Comparison of ENCODE assay signal across 8 cellular contexts in the genomic region with DNA sequence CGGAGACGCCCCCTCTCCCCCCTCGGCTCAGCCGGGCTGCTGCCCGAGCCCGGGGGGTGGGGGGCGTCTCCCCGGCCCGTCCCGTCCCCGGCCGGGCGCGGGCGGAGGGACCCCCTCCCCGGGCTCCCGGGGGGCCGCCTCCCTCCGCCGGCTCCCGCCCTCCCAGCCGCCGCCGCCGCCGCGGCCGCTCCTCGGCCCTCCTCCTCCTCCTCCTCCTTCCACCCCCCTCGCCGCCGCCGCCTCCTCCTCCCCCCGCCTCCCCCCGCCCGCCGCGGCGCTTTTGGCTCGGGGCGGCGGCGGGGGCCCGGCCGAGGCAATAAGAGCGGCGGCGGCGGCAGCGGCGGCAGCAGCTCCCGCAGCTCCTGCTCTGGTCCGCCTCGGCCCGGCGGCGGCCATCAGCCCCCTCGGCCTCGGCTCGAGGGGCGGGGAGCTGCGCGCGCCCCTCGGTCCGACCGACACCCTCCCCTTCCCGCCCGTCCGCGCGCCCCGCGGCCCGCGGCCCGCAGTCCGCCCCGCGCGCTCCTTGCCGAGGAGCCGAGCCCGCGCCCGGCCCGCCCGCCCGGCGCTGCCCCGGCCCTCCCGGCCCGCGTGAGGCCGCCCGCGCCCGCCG. TPM values are rescaled to one million over a fixed set of nuclear protein-coding genes. Genes with fewer than 3 reads are reported as not detected.
DNase-seq lines count a peak whose midpoint lies in the region; FAIRE-seq and TF ChIP-seq lines count a peak whose summit lies in the region.

No MANE protein-coding gene starts in this region.

- H3K36me3 Mint-ChIP-seq in HFFc6 (ENCODE audit: low read depth), result peaks cover 13% of the 10 kb centered on the region

- H4K5ac ChIP-seq in H1 (ENCODE audit: insufficient read length, low read depth, low read length), result no peak overlapping the region

- no CpG with 5 or more reads among the region's 99 CpGs for WGBS in H1 (ENCODE audit: extremely low coverage in 1 of 2, insufficient coverage in 1 of 2, insufficient read length in 1 of 2, insufficient replicate concordance in 2 of 2, low coverage in 1 of 2, low lambda C conversion rate in 2 of 2, missing lambda C conversion rate in 1 of 2), 2 experiments

- H3K27ac Mint-ChIP-seq in HFFc6, result peak overlapping the region; percentile 95

- TF ChIP-seq EP300 in H1 (IDR thresholded peaks at IDR 0.05; ENCODE audit: borderline replicate concordance in 1 of 2, low read depth in 2 of 2, low read length in 2 of 2), result no peak

- no peak overlapping the region for H3K56ac ChIP-seq in H1 (replicated peaks; ENCODE audit: insufficient read length, low read depth, low read length)

- TF ChIP-seq RAD21 in H1 (IDR thresholded peaks at IDR 0.05 in 1 of 2, conservative IDR thresholded peaks at IDR 0.05 in 1 of 2; ENCODE audit: low read depth in 2 of 2, low read length in 2 of 2), result no peak

- peaks cover 0 to 6% (median 2%) of the 10 kb centered on the region in 4 experiments; a peak in 2 of 7 replicates for H3K27me3 ChIP-seq in H1 (replicated peaks in 1 of 4; ENCODE audit: control insufficient read depth in 3 of 4, extremely low read depth in 1 of 4, insufficient read depth in 3 of 4, low read length in 3 of 4)

- H3K18ac ChIP-seq in H1 (ENCODE audit: extremely low read depth, low read length), result no peak overlapping the region

- H2BK15ac ChIP-seq in H1 (ENCODE audit: low read length), result no peak overlapping the region

- H3K36me3 ChIP-seq in H1 (ENCODE audit: control insufficient read depth in 2 of 4, insufficient read depth in 4 of 4, low read length in 3 of 4), result peaks cover 0 to 4% (median 1%) of the 10 kb centered on the region in 4 experiments; a peak in 2 of 8 replicates

- H3K9me3 Mint-ChIP-seq in HFFc6, result no peaks in the 10 kb centered on the region

- no peaks in the 10 kb centered on the region; the same call in 1 of the 2 replicates for H3K79me1 ChIP-seq in H1 (ENCODE audit: low read depth, low read length)

- H4K20me1 ChIP-seq in H1 (replicated peaks in 1 of 2; ENCODE audit: control insufficient read depth in 1 of 2, insufficient read depth in 2 of 2, low read length in 2 of 2), result peaks cover 5 to 10% of the 10 kb centered on the region in 2 experiments

- H3K4me1 ChIP-seq in H1 (replicated peaks in 1 of 4; ENCODE audit: control insufficient read depth in 3 of 4, insufficient read depth in 4 of 4, low read length in 3 of 4), result peaks cover 3 to 23% (median 13%) of the 10 kb centered on the region in 4 experiments

- no peak overlapping the region for H2BK120ac ChIP-seq in H1 (replicated peaks; ENCODE audit: low read depth, low read length)

- H4K8ac ChIP-seq in H1 (ENCODE audit: extremely low read depth, insufficient read depth, low read length), result peak overlapping the region; percentile 93

- FAIRE-seq in H1 (lab: Jason Lieb, UNC) (no peak), GM19239 (lab: Jason Lieb, UNC) (no peak)

- TF ChIP-seq POLR2A in H1 (IDR thresholded peaks at IDR 0.05; ENCODE audit: control extremely low read depth in 1 of 2, low read depth in 2 of 2, low read length in 2 of 2), result no peak; a peak in 1 of 3 replicates

- peak; percentile 76 for DNase-seq in ELR (ENCODE audit: low read depth)
- DNase-seq in HFFc6, result peak; percentile 38
- DNase-seq in NCI-H510A (lab: John Stamatoyannopoulos, UW), result peak; percentile 65
- DNase-seq in activated CD8-positive, alpha-beta memory T cell treated with anti-CD3 and anti-CD28 coated beads for 4 hours (ENCODE audit: low read depth in 2 of 2), result peak; percentile 57 to 59
- peak in 1 of 2 experiments; percentile 69 for DNase-seq in H1 (ENCODE audit: low read depth in 1 of 2, low spot score in 2 of 2)
- peak; percentile 78 for DNase-seq in midbrain (lab: John Stamatoyannopoulos, UW)
- peak; percentile 52 to 68 for DNase-seq in stimulated activated CD8-positive, alpha-beta memory T cell treated with anti-CD3 and anti-CD28 coated beads, Interleukin-2, amount 100 ng/mL, for 48 hours (ENCODE audit: low read depth in 2 of 2)
- no peak for DNase-seq in GM19239 (ENCODE audit: insufficient read length, low spot score)

- peak overlapping the region; percentile 81; the same call in 1 of the 2 replicates for H2BK5ac ChIP-seq in H1 (ENCODE audit: low read depth, low read length)

- peaks cover 31% of the 10 kb centered on the region for H3K4me1 Mint-ChIP-seq in HFFc6 (ENCODE audit: low read depth)

- H3K23me2 ChIP-seq in H1 (ENCODE audit: low read depth, low read length), result peaks cover 14% of the 10 kb centered on the region

- H3K79me2 ChIP-seq in H1 (ENCODE audit: control insufficient read depth in 1 of 2, insufficient read depth in 2 of 2, low read length in 2 of 2), result peaks cover 12 to 45% of the 10 kb centered on the region in 2 experiments; a peak in 3 of 4 replicates

- POLR2A ChIA-PET in H1 (lab: Charles Lee; ENCODE audit: partially characterized antibody), result interaction anchor here (0.6 to 3.7 kb wide), 7 partner anchors 8 to 141 kb away, joined by 3 to 26 read pairs (median 3); a partner anchor contains a TSS

- H3K27me3 Mint-ChIP-seq in HFFc6 (ENCODE audit: insufficient read depth), result peaks cover 4% of the 10 kb centered on the region

- CTCF ChIA-PET in H1 (lab: Charles Lee; ENCODE audit: partially characterized antibody), result no interaction called here

- H3K23ac ChIP-seq in H1 (ENCODE audit: insufficient read length), result no peak overlapping the region

- peak overlapping the region in 1 of 4 experiments; percentile 91; a peak in 3 of 7 replicates for H3K9ac ChIP-seq in H1 (replicated peaks in 1 of 4; ENCODE audit: extremely low read depth in 1 of 4, low read depth in 3 of 4, low read length in 3 of 4)

- no peaks in the 10 kb centered on the region for H3K9me3 ChIP-seq in H1 (ENCODE audit: insufficient read depth in 2 of 2, low read depth in 1 of 2, low read length in 1 of 2)

- no peak overlapping the region for H4K91ac ChIP-seq in H1 (replicated peaks; ENCODE audit: insufficient read length, low read length)

- no peak overlapping the region for H2BK12ac ChIP-seq in H1 (ENCODE audit: low read depth, low read length)

- no peak for TF ChIP-seq CTCF in HFFc6 (IDR thresholded peaks at IDR 0.05)
- no peak for TF ChIP-seq CTCF in H1 (IDR thresholded peaks at IDR 0.05; ENCODE audit: control extremely low read depth in 1 of 3, insufficient read depth in 1 of 3, low read depth in 1 of 3, low read length in 3 of 3)

- H3K4me3 ChIP-seq in H1 (ENCODE audit: extremely low read depth in 1 of 4, insufficient read depth in 2 of 4, low read depth in 3 of 4, low read length in 4 of 4), result peak overlapping the region; percentile 78 to 98 (median 85); a peak in 7 of 8 replicates

- H3K4me3 Mint-ChIP-seq in HFFc6, result peak overlapping the region; percentile 95

- H2AFZ ChIP-seq in H1 (ENCODE audit: low read length), result no peak overlapping the region

- no peak overlapping the region for H3K4ac ChIP-seq in H1 (replicated peaks; ENCODE audit: insufficient read length, low read depth, low read length)

- no peak overlapping the region for H3K14ac ChIP-seq in H1 (ENCODE audit: insufficient read length)

- H2AK5ac ChIP-seq in H1 (ENCODE audit: low read depth, low read length), result no peak overlapping the region

- peak overlapping the region; percentile 80 to 97; a peak in 3 of 4 replicates for H3K4me2 ChIP-seq in H1 (ENCODE audit: insufficient read depth in 1 of 2, low read depth in 2 of 2, low read length in 2 of 2)

- H2BK20ac ChIP-seq in H1 (ENCODE audit: low read length), result no peak overlapping the region

- H3K27ac ChIP-seq in H1 (ENCODE audit: low read depth, low read length), result peak overlapping the region; percentile 50; the same call in 1 of the 2 replicates

TF ChIP-seq in H1, 55 proteins besides CTCF, POLR2A, EP300 and RAD21:
- no peak for TF ChIP-seq POLR2AphosphoS5 (IDR thresholded peaks at IDR 0.05; ENCODE audit: low read depth, low read length)
- TF ChIP-seq, protein P1, sequence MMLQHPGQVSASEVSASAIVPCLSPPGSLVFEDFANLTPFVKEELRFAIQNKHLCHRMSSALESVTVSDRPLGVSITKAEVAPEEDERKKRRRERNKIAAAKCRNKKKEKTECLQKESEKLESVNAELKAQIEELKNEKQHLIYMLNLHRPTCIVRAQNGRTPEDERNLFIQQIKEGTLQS (IDR thresholded peaks at IDR 0.05; ENCODE audit: insufficient read depth, low read depth, low read length), result no peak
- peak; percentile 76 for TF ChIP-seq TAF1 (IDR thresholded peaks at IDR 0.05; ENCODE audit: low read depth, low read length)
- TF ChIP-seq TAF7 (optimal IDR thresholded peaks at IDR 0.05; ENCODE audit: borderline replicate concordance, low read depth, low read length), result peak; percentile 40
- TF ChIP-seq NRF1 (IDR thresholded peaks at IDR 0.05; ENCODE audit: low read depth, low read length), result no peak
- TF ChIP-seq KDM5A (IDR thresholded peaks at IDR 0.05; ENCODE audit: low read length), result no peak
- peak; percentile 41; the same call in 1 of the 2 replicates for TF ChIP-seq TBP (IDR thresholded peaks at IDR 0.05; ENCODE audit: low read depth, low read length)

RNA-seq across cellular contexts. Expression of a gene that starts 38.7 kb away (rescaled TPM):
- 1,000 to 10,000 TPM in 2 of 6 experiments, 100 to 1,000 TPM in 4; 820 to 1,032 (median 914) TPM for total RNA-seq in HFFc6 (2021; fragmentation: NEBNext Ultra II Directional; extraction: Animal tissue kit (Norgen Biotek cat#: 25700))
- 989 and 1,039 TPM in 2 replicates for total RNA-seq in H1 (2021; fragmentation: NEBNext Ultra II Directional; extraction: Animal tissue kit (Norgen Biotek cat#: 25700))
- 1,613 and 2,238 TPM in 2 replicates for polyA plus RNA-seq in H1 (2011; rRNA removed)
- 1,327 TPM for polyA plus RNA-seq in H1 (2011; cell fraction: cytosol; rRNA removed)
- 1,703 TPM for polyA plus RNA-seq in H1 (2011; cell fraction: nucleus; rRNA removed)
- 953 to 1,220 TPM (median 1,156 TPM) in 4 replicates for polyA plus RNA-seq in H1 (2012, experiment 1 of 2)
- polyA plus RNA-seq in H1 (2012, experiment 2 of 2), result 998 TPM
- 696 TPM for polyA plus RNA-seq in H1 (2013, experiment 1 of 2)
- 746 TPM for polyA plus RNA-seq in H1 (2013, experiment 2 of 2)
- polyA minus RNA-seq in H1 (2011; rRNA and poly(A)+ RNA removed), result 1,072 and 1,265 TPM in 2 replicates
- 673 TPM for polyA minus RNA-seq in H1 (2011; cell fraction: cytosol; rRNA and poly(A)+ RNA removed)
- 539 TPM for polyA minus RNA-seq in H1 (2011; cell fraction: nucleus; rRNA and poly(A)+ RNA removed)

RNA-seq across cellular contexts. Expression of a gene that starts 40.5 kb away (rescaled TPM):
- total RNA-seq in HFFc6 (2021; fragmentation: NEBNext Ultra II Directional; extraction: Animal tissue kit (Norgen Biotek cat#: 25700)), result 1 to 10 TPM; 1.0 to 1.5 (median 1.3) TPM
- total RNA-seq in H1 (2021; fragmentation: NEBNext Ultra II Directional; extraction: Animal tissue kit (Norgen Biotek cat#: 25700)), result 11.7 and 13.7 TPM in 2 replicates
- 4.7 and 5.4 TPM in 2 replicates for polyA plus RNA-seq in H1 (2011; rRNA removed)
- polyA plus RNA-seq in H1 (2011; cell fraction: cytosol; rRNA removed), result 5.8 TPM
- polyA plus RNA-seq in H1 (2011; cell fraction: nucleus; rRNA removed), result 15.2 TPM
- polyA plus RNA-seq in H1 (2012, experiment 1 of 2), result 4.0 to 6.0 TPM (median 5.4 TPM) in 4 replicates
- 4.3 TPM for polyA plus RNA-seq in H1 (2012, experiment 2 of 2)
- 2.2 TPM for polyA plus RNA-seq in H1 (2013, experiment 1 of 2)
- polyA plus RNA-seq in H1 (2013, experiment 2 of 2), result 2.1 TPM
- 5.8 and 6.2 TPM in 2 replicates for polyA minus RNA-seq in H1 (2011; rRNA and poly(A)+ RNA removed)
- 7.9 TPM for polyA minus RNA-seq in H1 (2011; cell fraction: cytosol; rRNA and poly(A)+ RNA removed)
- 20.0 TPM for polyA minus RNA-seq in H1 (2011; cell fraction: nucleus; rRNA and poly(A)+ RNA removed)
